8 cellular contexts compared by ENCODE assay signal in the genomic region with DNA sequence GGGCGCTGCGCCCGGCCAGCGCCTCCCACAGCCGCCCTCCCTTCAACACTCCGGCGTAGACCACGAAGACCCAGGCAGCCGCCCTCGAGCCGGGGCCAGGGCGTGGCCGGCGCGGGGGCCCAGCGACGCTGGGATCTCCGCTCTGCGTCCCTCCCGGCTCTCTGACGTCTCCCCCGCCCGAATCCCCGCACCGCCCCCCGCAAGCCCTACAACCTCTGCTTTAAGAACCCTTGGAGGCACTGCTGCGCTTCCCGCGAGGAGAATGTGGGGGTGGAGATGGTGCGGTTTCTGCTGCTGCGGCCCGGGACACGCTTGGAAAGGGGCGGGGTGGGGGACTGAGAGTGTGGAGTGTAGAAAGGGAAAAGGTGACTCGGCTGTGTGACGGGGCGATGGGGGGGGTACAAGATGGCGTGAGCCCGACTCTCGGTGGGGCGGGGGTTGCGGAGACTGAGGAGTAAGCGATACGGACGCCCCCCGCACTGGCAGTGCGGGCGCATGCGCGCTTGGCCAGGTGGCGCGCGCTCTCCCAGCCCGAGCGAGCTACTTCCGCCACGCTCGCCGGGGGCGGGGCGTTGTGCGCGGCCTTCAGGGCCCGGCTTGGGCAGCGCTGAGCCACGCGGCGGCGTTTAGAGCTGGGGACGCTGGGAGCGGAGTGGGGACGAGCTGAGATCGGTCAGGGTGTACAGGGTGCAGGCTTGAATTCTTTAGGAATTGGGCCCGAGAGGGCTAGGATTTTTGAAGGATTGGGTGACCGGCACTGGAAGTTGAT. TPM values are rescaled to one million over a fixed set of nuclear protein-coding genes. Genes with fewer than 3 reads are reported as not detected.
DNase-seq lines count a peak whose midpoint lies in the region; ATAC-seq and TF ChIP-seq lines count a peak whose summit lies in the region.

A gene (minus strand): TSS at position 380 of the 769 bp plus-strand sequence.

- H3K9me3 ChIP-seq in right cardiac atrium (ENCODE audit: control insufficient read depth, low read length) (no peaks in the 10 kb centered on the region), vagina (no peaks in the 10 kb centered on the region)

- peak in 1 of 2 donors; percentile 69 for TF ChIP-seq POLR2A in vagina (IDR thresholded peaks at IDR 0.05)

- under 1% methylated on average over 75 of the region's 75 CpGs for WGBS in right cardiac atrium

- no peaks in the 10 kb centered on the region for H3K36me3 ChIP-seq in vagina

- H3K9me3 Mint-ChIP-seq in T-helper 1 cell treated with Interleukin-12 subunit alpha and Interleukin-12 subunit beta and Interleukin-4 antibody, amounts not matched to agents 30 μg/mL and 1 μg/mL, for 36 hours = no peaks in the 10 kb centered on the region

- peak; percentile 92 for DNase-seq in GM13976 (ENCODE audit: low spot score)
- DNase-seq in NCI-H1436 (lab: John Stamatoyannopoulos, UW) = peak; percentile 89
- DNase-seq in amygdala (lab: John Stamatoyannopoulos, UW) = peak; percentile 37 to 94 (median 83)
- peak; percentile 95 to 97 (median 97) for DNase-seq in right cardiac atrium
- DNase-seq in pulmonary artery endothelial cell (ENCODE audit: low read depth, low spot score) = peak; percentile 67
- DNase-seq in vagina (ENCODE audit: extremely low spot score in 2 of 2) = peak in 1 of 2 donors; percentile 92

- H3K27ac ChIP-seq in right cardiac atrium (ENCODE audit: low read length) = peak within 1 kb of the TSS; percentile 90
- H3K27ac ChIP-seq in vagina = peak within 1 kb of the TSS; percentile 94

- in situ Hi-C loops in GM13976 (cut with MboI; ENCODE audit: low sequenced_read_pairs, unreplicated experiment) = no loop called here

- no peaks in the 10 kb centered on the region for H3K36me3 Mint-ChIP-seq in T-helper 1 cell treated with Interleukin-12 subunit alpha and Interleukin-12 subunit beta and Interleukin-4 antibody, amounts not matched to agents 30 μg/mL and 1 μg/mL, for 36 hours (ENCODE audit: low read depth)

- peak within 1 kb of the TSS; percentile 67 for H3K4me3 ChIP-seq in right cardiac atrium (ENCODE audit: low read length)
- peak within 1 kb of the TSS; percentile 71 to 81 for H3K4me3 ChIP-seq in vagina

- no peaks in the 10 kb centered on the region for H3K4me1 ChIP-seq in right cardiac atrium (ENCODE audit: control insufficient read depth, insufficient read depth, low read length)
- H3K4me1 ChIP-seq in vagina = peaks cover 16% of the 10 kb centered on the region

- H3K27me3 Mint-ChIP-seq in T-helper 1 cell treated with Interleukin-12 subunit alpha and Interleukin-12 subunit beta and Interleukin-4 antibody, amounts not matched to agents 30 μg/mL and 1 μg/mL, for 36 hours (ENCODE audit: low read depth) = no peaks in the 10 kb centered on the region

- intact Hi-C loops in right cardiac atrium (cut with DNase I) = no loop called here
- intact Hi-C loops in vagina (cut with DNase I) = no loop called here

- ATAC-seq in HG02798 (IDR thresholded peaks at IDR 0.05; ENCODE audit: poor library complexity, unreplicated experiment) = peak; percentile 93
- ATAC-seq in right cardiac atrium = peak; percentile 99

- peak; percentile 24 for TF ChIP-seq CTCF in GM13976 (IDR thresholded peaks at IDR 0.05; ENCODE audit: borderline replicate concordance, control extremely low read depth, extremely low read depth, insufficient read depth, missing control alignments)
- no peak for TF ChIP-seq CTCF in vagina (IDR thresholded peaks at IDR 0.05)

- H3K27ac Mint-ChIP-seq in T-helper 1 cell treated with Interleukin-12 subunit alpha and Interleukin-12 subunit beta and Interleukin-4 antibody, amounts not matched to agents 30 μg/mL and 1 μg/mL, for 36 hours = peak within 1 kb of the TSS; percentile 98

- peak within 1 kb of the TSS; percentile 98 for H3K4me3 Mint-ChIP-seq in T-helper 1 cell treated with Interleukin-12 subunit alpha and Interleukin-12 subunit beta and Interleukin-4 antibody, amounts not matched to agents 30 μg/mL and 1 μg/mL, for 36 hours

- H3K27me3 ChIP-seq in right cardiac atrium (ENCODE audit: control insufficient read depth, insufficient read depth) (no peaks in the 10 kb centered on the region), vagina (no peaks in the 10 kb centered on the region)

- peaks cover 16% of the 10 kb centered on the region for H3K4me1 Mint-ChIP-seq in T-helper 1 cell treated with Interleukin-12 subunit alpha and Interleukin-12 subunit beta and Interleukin-4 antibody, amounts not matched to agents 30 μg/mL and 1 μg/mL, for 36 hours (ENCODE audit: low read depth)

RNA-seq across cellular contexts. Expression of the gene that starts here (rescaled TPM):
- total RNA-seq in right cardiac atrium (1 to 10 TPM; 3.8 to 4.5 (median 4.1) TPM), pulmonary artery endothelial cell (5.3 and 8.6 TPM in 2 replicates), vagina (4.2 TPM)
- polyA plus RNA-seq in right cardiac atrium = 3.1 TPM
